Comparison of ENCODE assay signal across 10 cellular contexts in genomic region chr7:6502886-6503285, GRCh38. TPM values are rescaled to one million over a fixed set of nuclear protein-coding genes. Genes with fewer than 3 reads are reported as not detected.
DNase-seq lines count a peak whose midpoint lies in the region; ATAC-seq, FAIRE-seq and TF ChIP-seq lines count a peak whose summit lies in the region.
"Had no signal": no experiment of that assay in that cellular context is flagged by ENCODE, and none has a peak within 500 bp of the region (broad histone marks: within the 10 kb centered on the region; RNA-seq: fewer than 3 reads in every experiment).

No MANE protein-coding gene starts in this region.

- H3K4me2 ChIP-seq in SK-N-SH = peak overlapping the region; percentile 91
- peak overlapping the region; percentile 82 for H3K4me2 ChIP-seq in keratinocyte (ENCODE audit: control insufficient read depth, extremely low read depth, insufficient read depth, low read depth, low read length)

- TF ChIP-seq EP300 in SK-N-SH (IDR thresholded peaks at IDR 0.05; ENCODE audit: borderline replicate concordance in 1 of 2, low read depth in 1 of 2, low read length in 1 of 2) = no peak
- no peak for TF ChIP-seq EP300 in stomach (IDR thresholded peaks at IDR 0.05)

- H4K20me1 ChIP-seq in SK-N-SH (ENCODE audit: insufficient read depth) (no peaks in the 10 kb centered on the region), keratinocyte (ENCODE audit: control insufficient read depth, extremely low read depth, insufficient read depth, low read length) (no peaks in the 10 kb centered on the region)

- dilution Hi-C loops in keratinocyte (cut with MboI; ENCODE audit: extremely low pct_ligation_motif_present, low sequenced_read_pairs) = no loop called here

- intact Hi-C loops in stomach (cut with DNase I; ENCODE audit: low total_unique reads) = no loop called here

- no peak overlapping the region for H3K9ac ChIP-seq in SK-N-SH
- H3K9ac ChIP-seq in keratinocyte (ENCODE audit: control insufficient read depth, extremely low read depth, insufficient read depth, low read length) = no peak overlapping the region

- H3K4me3 Mint-ChIP-seq in stimulated activated naive CD8-positive, alpha-beta T cell treated with anti-CD3 and anti-CD28 coated beads, Interleukin-15, amount 100 ng/mL, for 72 hours = no peak overlapping the region

- no peaks in the 10 kb centered on the region for H3K9me1 ChIP-seq in keratinocyte (ENCODE audit: control insufficient read depth, extremely low read depth, insufficient read depth, low read length)

- H3K27me3 ChIP-seq in SK-N-SH (ENCODE audit: insufficient read depth) (peaks cover 8% of the 10 kb centered on the region; the same call in 1 of the 2 replicates), keratinocyte (ENCODE audit: control insufficient read depth, extremely low read depth, insufficient read depth, low read length) (peaks cover 4% of the 10 kb centered on the region), stomach (no peaks in the 10 kb centered on the region)

- no peak overlapping the region for H3K27ac ChIP-seq in SK-N-SH (ENCODE audit: low read depth in 2 of 2, low read length in 1 of 2)
- peak overlapping the region; percentile 65 for H3K27ac ChIP-seq in VCaP
- no peak overlapping the region for H3K27ac ChIP-seq in keratinocyte (ENCODE audit: control insufficient read depth, insufficient read depth, low read length)
- H3K27ac ChIP-seq in stomach = peak overlapping the region in 3 of 5 donors; percentile 88 to 97 (median 95)

- H3K9me3 ChIP-seq in SK-N-SH = no peaks in the 10 kb centered on the region
- H3K9me3 ChIP-seq in keratinocyte (ENCODE audit: control insufficient read depth, low read depth, low read length) = no peaks in the 10 kb centered on the region
- no peaks in the 10 kb centered on the region for H3K9me3 ChIP-seq in stomach

- H3K9me3 Mint-ChIP-seq in stimulated activated naive CD8-positive, alpha-beta T cell treated with anti-CD3 and anti-CD28 coated beads, Interleukin-15, amount 100 ng/mL, for 72 hours = no peaks in the 10 kb centered on the region

- DNase-seq in SK-N-SH = no peak
- DNase-seq in keratinocyte (ENCODE audit: low read depth, low spot score) = no peak
- no peak for DNase-seq in stomach
- no peak for DNase-seq in stimulated activated naive CD8-positive, alpha-beta T cell treated with anti-CD3 and anti-CD28 coated beads, Interleukin-15, amount 100 ng/mL, for 72 hours
- no peak for DNase-seq in SHP77 treated with DMSO at 0.1 percent for 48 hours (lab: John Stamatoyannopoulos, UW)

- peaks cover 16% of the 10 kb centered on the region for H3K4me1 Mint-ChIP-seq in stimulated activated naive CD8-positive, alpha-beta T cell treated with anti-CD3 and anti-CD28 coated beads, Interleukin-15, amount 100 ng/mL, for 72 hours

- H3F3A ChIP-seq in SK-N-SH (replicated peaks; ENCODE audit: insufficient read depth) = no peaks in the 10 kb centered on the region

- H2AFZ ChIP-seq in SK-N-SH (ENCODE audit: low read depth) (no peak overlapping the region; the same call in 1 of the 2 replicates), keratinocyte (ENCODE audit: control insufficient read depth, low read length) (peak overlapping the region; percentile 86)

- H3K27ac Mint-ChIP-seq in stimulated activated naive CD8-positive, alpha-beta T cell treated with anti-CD3 and anti-CD28 coated beads, Interleukin-15, amount 100 ng/mL, for 72 hours = no peak overlapping the region

- WGBS in SK-N-SH (ENCODE audit: low lambda C conversion rate) = 56% methylated on average over 8 of the region's 13 CpGs
- WGBS in stomach, 5 donors = 29 to 51% (median 34%) methylated on average over 8 to 13 of the region's 13 CpGs

- no peak for FAIRE-seq in keratinocyte (lab: Jason Lieb, UNC)

- TF ChIP-seq RAD21 in SK-N-SH (IDR thresholded peaks at IDR 0.05; ENCODE audit: low read length) = no peak

- no peak for ATAC-seq in SK-N-SH treated with all-trans-retinoic acid at 6 μM for 48 hours
- no peak for ATAC-seq in stimulated activated naive CD8-positive, alpha-beta T cell treated with anti-CD3 and anti-CD28 coated beads, Interleukin-15, amount 100 ng/mL, for 72 hours
- no peak for ATAC-seq in GM18511 (IDR thresholded peaks at IDR 0.05; ENCODE audit: unreplicated experiment)

- no peaks in the 10 kb centered on the region for H3K27me3 Mint-ChIP-seq in stimulated activated naive CD8-positive, alpha-beta T cell treated with anti-CD3 and anti-CD28 coated beads, Interleukin-15, amount 100 ng/mL, for 72 hours

- H3K4me1 ChIP-seq in SK-N-SH (ENCODE audit: control insufficient read depth in 1 of 2, insufficient read depth in 2 of 2, low read depth in 1 of 2, low read length in 1 of 2) (peaks cover 0 to 10% of the 10 kb centered on the region in 2 experiments; a peak in 1 of 4 replicates), keratinocyte (ENCODE audit: control insufficient read depth, extremely low read depth, insufficient read depth, low read length) (peaks cover 3% of the 10 kb centered on the region), stomach (peaks cover 5 to 22% (median 20%) of the 10 kb centered on the region in 4 donors)

- POLR2A ChIA-PET in SK-N-SH (lab: Yijun Ruan, JAX) = no interaction called here

- no peak for TF ChIP-seq POLR2A in stomach (IDR thresholded peaks at IDR 0.05)

- CTCF ChIA-PET in SK-N-SH (lab: Yijun Ruan, JAX) = interaction anchor here (1.0 kb wide), 1 partner anchor 56 kb away, joined by 4 read pairs; no protein-coding TSS in a partner anchor

- H3K4me3 ChIP-seq in SK-N-SH (ENCODE audit: low read depth in 2 of 2, low read length in 1 of 2) (peak overlapping the region in 1 of 2 experiments; percentile 56; a peak in 2 of 4 replicates), keratinocyte (ENCODE audit: control insufficient read depth in 2 of 3, extremely low read depth in 1 of 3, insufficient read depth in 2 of 3, low read depth in 1 of 3, low read length in 3 of 3) (peak overlapping the region in 2 of 3 experiments; percentile 56 to 75), stomach (peak overlapping the region; percentile 53 to 86 (median 72))

- H3K9me2 ChIP-seq in SK-N-SH = no peaks in the 10 kb centered on the region

- H3K36me3 ChIP-seq in SK-N-SH (replicated peaks in 1 of 2; ENCODE audit: control insufficient read depth in 1 of 2, insufficient read depth in 2 of 2, low read length in 1 of 2) = no peaks in the 10 kb centered on the region
- H3K36me3 ChIP-seq in keratinocyte (ENCODE audit: control insufficient read depth in 2 of 2, extremely low read depth in 1 of 2, insufficient read depth in 2 of 2, low read length in 2 of 2) = no peaks in the 10 kb centered on the region
- H3K36me3 ChIP-seq in stomach = no peaks in the 10 kb centered on the region

- H3K79me2 ChIP-seq in SK-N-SH (ENCODE audit: insufficient read depth) (no peaks in the 10 kb centered on the region), keratinocyte (ENCODE audit: control insufficient read depth, insufficient read depth, low read length) (no peaks in the 10 kb centered on the region)

- TF ChIP-seq CTCF in SK-N-SH (IDR thresholded peaks at IDR 0.05) (no peak), VCaP (conservative IDR thresholded peaks at IDR 0.05) (no peak), keratinocyte (optimal IDR thresholded peaks at IDR 0.05 in 1 of 3, IDR thresholded peaks at IDR 0.05 in 1 of 3, conservative IDR thresholded peaks at IDR 0.05 in 1 of 3; ENCODE audit: extremely low read depth in 1 of 3, insufficient read depth in 2 of 3, low read length in 3 of 3) (no peak), stomach (IDR thresholded peaks at IDR 0.05) (no peak)

TF ChIP-seq in SK-N-SH, 30 proteins besides CTCF, POLR2A, EP300 and RAD21 (continues in another document):
- TF ChIP-seq FOXM1 (IDR thresholded peaks at IDR 0.05; ENCODE audit: low read depth) = no peak

TF ChIP-seq in SK-N-SH treated with all-trans-retinoic acid at 6 μM for 48 hours, 23 proteins besides CTCF, POLR2A, EP300 and RAD21 (continues in another document):
- no peak for TF ChIP-seq PPARA (CRISPR knock-in tag; IDR thresholded peaks at IDR 0.05; ENCODE audit: borderline replicate concordance)

RNA-seq across cellular contexts. Expression of gene KDELR2, which starts 18.9 kb away (rescaled TPM):
- polyA plus RNA-seq in SK-N-SH (2012; rRNA removed) = 122 and 136 TPM in 2 replicates
- polyA plus RNA-seq in SK-N-SH (2012; cell fraction: cytosol; rRNA removed) = 151 and 153 TPM in 2 replicates
- 68.5 and 84.0 TPM in 2 replicates for polyA plus RNA-seq in SK-N-SH (2012; cell fraction: nucleus; rRNA removed)
- 89.2 to 154 TPM (median 145 TPM) in 3 replicates for polyA plus RNA-seq in keratinocyte
- polyA plus RNA-seq in keratinocyte (2011; ENCODE audit: low read depth) = 86.1 TPM
- 108 and 144 TPM in 2 replicates for polyA plus RNA-seq in keratinocyte (2011; cell fraction: cytosol; rRNA removed)
- polyA plus RNA-seq in keratinocyte (2011; cell fraction: nucleus; rRNA removed) = 74.9 and 80.3 TPM in 2 replicates
- 66.0 and 110 TPM in 2 replicates for polyA plus RNA-seq in keratinocyte (2012; ENCODE audit: low replicate concordance)
- 101 to 126 TPM (median 103 TPM) in 3 replicates for polyA minus RNA-seq in keratinocyte
- 73.5 TPM for polyA minus RNA-seq in keratinocyte (2011; cell fraction: cytosol; rRNA and poly(A)+ RNA removed)
- polyA minus RNA-seq in keratinocyte (2011; cell fraction: nucleus; rRNA and poly(A)+ RNA removed) = 24.8 and 38.6 TPM in 2 replicates
- total RNA-seq in stomach = 100 to 1,000 TPM in 3 of 5 donors, 10 to 100 TPM in 2; 30.9 to 265 (median 117) TPM
- polyA plus RNA-seq in stomach = 10 to 100 TPM; 53.2 to 73.2 (median 72.2) TPM

RNA-seq across cellular contexts. Expression of gene GRID2IP, which starts 48.4 kb away (rescaled TPM):
- 0.03 and 0.06 TPM in 2 replicates for polyA plus RNA-seq in SK-N-SH (2012; rRNA removed)
- polyA plus RNA-seq in SK-N-SH (2012; cell fraction: cytosol; rRNA removed) = 0.03 and 0.04 TPM in 2 replicates
- 0.15 and 0.27 TPM in 2 replicates for polyA plus RNA-seq in SK-N-SH (2012; cell fraction: nucleus; rRNA removed)
- polyA plus RNA-seq in keratinocyte = 0.01 to 0.04 TPM (median 0.03 TPM) in 3 replicates
- polyA plus RNA-seq in keratinocyte (2011; ENCODE audit: low read depth) = not detected
- polyA plus RNA-seq in keratinocyte (2011; cell fraction: cytosol; rRNA removed) = not detected in 2 replicates
- polyA plus RNA-seq in keratinocyte (2011; cell fraction: nucleus; rRNA removed) = 0.05 TPM in 1 of 2 replicates, not detected in the other
- polyA plus RNA-seq in keratinocyte (2012; ENCODE audit: low replicate concordance) = not detected in 2 replicates
- polyA minus RNA-seq in keratinocyte = 0.16 TPM in 1 of 3 replicates, not detected in the others
- polyA minus RNA-seq in keratinocyte (2011; cell fraction: cytosol; rRNA and poly(A)+ RNA removed) = not detected
- not detected in 2 replicates for polyA minus RNA-seq in keratinocyte (2011; cell fraction: nucleus; rRNA and poly(A)+ RNA removed)
- under 1 TPM in 1 of 5 donors, not detected in 4; 0.37 TPM for total RNA-seq in stomach
- polyA plus RNA-seq in stomach = under 1 TPM in 2 of 3 donors, not detected in 1; 0.23 to 0.25 TPM
- total RNA-seq: NCI-H460 had no signal
- polyA plus RNA-seq: AG04450 had no signal

RNA-seq across cellular contexts. Expression of gene DAGLB, which starts 55.1 kb away (rescaled TPM):
- polyA plus RNA-seq in SK-N-SH (2012; rRNA removed) (24.1 and 27.4 TPM in 2 replicates), keratinocyte (15.5 to 29.7 TPM (median 20.8 TPM) in 3 replicates), stomach (1 to 10 TPM; 4.7 to 6.6 (median 5.0) TPM)
- polyA plus RNA-seq in SK-N-SH (2012; cell fraction: cytosol; rRNA removed) = 13.7 and 17.3 TPM in 2 replicates
- 69.2 and 80.2 TPM in 2 replicates for polyA plus RNA-seq in SK-N-SH (2012; cell fraction: nucleus; rRNA removed)
- 24.8 TPM for polyA plus RNA-seq in keratinocyte (2011; ENCODE audit: low read depth)
- 7.7 and 7.9 TPM in 2 replicates for polyA plus RNA-seq in keratinocyte (2011; cell fraction: cytosol; rRNA removed)
- 59.6 and 61.5 TPM in 2 replicates for polyA plus RNA-seq in keratinocyte (2011; cell fraction: nucleus; rRNA removed)
- 13.1 and 32.3 TPM in 2 replicates for polyA plus RNA-seq in keratinocyte (2012; ENCODE audit: low replicate concordance)
- polyA minus RNA-seq in keratinocyte = 34.8 to 51.1 TPM (median 41.2 TPM) in 3 replicates
- polyA minus RNA-seq in keratinocyte (2011; cell fraction: cytosol; rRNA and poly(A)+ RNA removed) = 20.7 TPM
- polyA minus RNA-seq in keratinocyte (2011; cell fraction: nucleus; rRNA and poly(A)+ RNA removed) = 53.1 and 91.4 TPM in 2 replicates
- total RNA-seq in stomach = 10 to 100 TPM in 4 of 5 donors, 1 to 10 TPM in 1; 5.8 to 23.7 (median 15.4) TPM

Comparison
In these comparisons a context has a peak if more than half of its experiments do, and no peak if none do; other contexts are left out.
1. H3K27ac ChIP-seq: peak in VCaP (single experiment) and stomach (3 of 5); none in SK-N-SH (0 of 2) and keratinocyte (single experiment).